In the genomic region with DNA sequence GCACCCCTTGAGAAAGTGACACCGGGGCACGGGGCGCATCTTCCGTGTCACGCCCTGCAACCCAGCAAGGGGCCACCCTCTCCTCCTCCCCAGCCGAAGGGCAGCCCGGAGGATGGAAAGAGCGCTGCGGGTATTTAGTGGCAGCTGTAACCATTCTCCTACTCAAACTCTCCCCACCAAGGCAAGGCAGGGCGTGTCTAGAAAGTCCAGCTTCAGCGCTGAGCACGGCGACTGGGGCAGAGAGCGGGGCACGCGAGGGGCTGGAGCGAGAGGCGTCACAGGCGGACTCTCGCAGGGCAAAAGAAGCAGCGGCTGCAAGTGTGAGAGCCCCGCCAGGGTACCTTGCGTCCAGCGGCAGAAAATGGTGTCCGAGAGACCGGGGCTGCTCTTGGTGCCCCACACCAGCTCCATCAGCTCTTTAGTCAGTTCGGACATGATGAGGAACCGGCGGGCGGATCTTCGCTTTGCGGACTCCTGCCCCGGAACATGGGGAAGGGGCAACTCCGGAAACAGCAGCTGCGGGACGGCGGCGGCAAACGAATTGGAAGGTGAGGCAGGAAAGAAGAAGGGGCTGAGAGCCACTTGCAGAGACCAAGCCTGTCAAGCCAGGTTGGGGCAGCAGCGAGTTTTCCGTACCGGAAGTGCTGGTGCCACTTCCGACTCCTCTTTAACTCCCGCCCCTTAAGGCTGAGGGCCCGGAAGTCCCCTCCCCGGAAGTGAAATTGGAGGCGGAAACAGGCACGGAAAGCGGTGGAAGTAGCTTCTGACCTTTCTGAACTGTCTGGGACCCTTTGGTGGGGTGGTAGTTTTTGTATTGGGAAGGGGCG, we compare ENCODE assay signal across 1 cellular context.
TF ChIP-seq lines count a peak whose summit lies in the region.

A gene (minus strand): TSS at position 643 of the 827 bp plus-strand sequence. CDS start 208 bp downstream, at position 435.

TF ChIP-seq in GM12878, 131 proteins besides CTCF, POLR2A, EP300 and RAD21 (continued from another document and continues in another):
- TF ChIP-seq, protein P1, sequence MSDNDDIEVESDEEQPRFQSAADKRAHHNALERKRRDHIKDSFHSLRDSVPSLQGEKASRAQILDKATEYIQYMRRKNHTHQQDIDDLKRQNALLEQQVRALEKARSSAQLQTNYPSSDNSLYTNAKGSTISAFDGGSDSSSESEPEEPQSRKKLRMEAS (IDR thresholded peaks at IDR 0.05; ENCODE audit: low read depth, low read length), result 0 out of 2 replicates have a peak, but pooled peaks have one; percentile 28
- TF ChIP-seq SIX5 (IDR thresholded peaks at IDR 0.05; ENCODE audit: low read depth, low read length, severe bottlenecking), result no peak
- no peak for TF ChIP-seq NR2C2 (IDR thresholded peaks at IDR 0.05; ENCODE audit: borderline replicate concordance, control insufficient read depth, insufficient read length, low read depth)
- TF ChIP-seq FOS (IDR thresholded peaks at IDR 0.05; ENCODE audit: borderline replicate concordance, extremely low read depth, insufficient read length), result no peak
- peak; percentile 35; the same call in 1 of the 2 replicates for TF ChIP-seq TAF1 (IDR thresholded peaks at IDR 0.05; ENCODE audit: borderline replicate concordance, low read depth, low read length)
- TF ChIP-seq CBX5 (IDR thresholded peaks at IDR 0.05; ENCODE audit: low read depth), result 0 out of 2 replicates have a peak, but pooled peaks have one; percentile 66
- TF ChIP-seq CHD2 (IDR thresholded peaks at IDR 0.05; ENCODE audit: borderline replicate concordance, low read depth, low read length), result 0 out of 2 replicates have a peak, but pooled peaks have one; percentile 36
- no peak; the same call in 1 of the 2 replicates for TF ChIP-seq EED (IDR thresholded peaks at IDR 0.05; ENCODE audit: low read depth)
- TF ChIP-seq MTA2 (IDR thresholded peaks at IDR 0.05; ENCODE audit: low read depth), result 0 out of 2 replicates have a peak, but pooled peaks have one; percentile 36
- 0 out of 2 replicates have a peak, but pooled peaks have one; percentile 13 for TF ChIP-seq ZNF384 (IDR thresholded peaks at IDR 0.05; ENCODE audit: borderline replicate concordance, low read depth, low read length)
- TF ChIP-seq SMAD5 (IDR thresholded peaks at IDR 0.05; ENCODE audit: low read depth), result no peak
- TF ChIP-seq RFX5 (IDR thresholded peaks at IDR 0.05; ENCODE audit: low read depth, low read length), result peak; percentile 8; the same call in 1 of the 2 replicates
- TF ChIP-seq ETV6 (conservative IDR thresholded peaks at IDR 0.05 in 1 of 2, IDR thresholded peaks at IDR 0.05 in 1 of 2; ENCODE audit: borderline replicate concordance in 1 of 2, low read depth in 1 of 2), result peak in 1 of 2 experiments; percentile 99; a peak in 3 of 4 replicates
- TF ChIP-seq, protein P2, sequence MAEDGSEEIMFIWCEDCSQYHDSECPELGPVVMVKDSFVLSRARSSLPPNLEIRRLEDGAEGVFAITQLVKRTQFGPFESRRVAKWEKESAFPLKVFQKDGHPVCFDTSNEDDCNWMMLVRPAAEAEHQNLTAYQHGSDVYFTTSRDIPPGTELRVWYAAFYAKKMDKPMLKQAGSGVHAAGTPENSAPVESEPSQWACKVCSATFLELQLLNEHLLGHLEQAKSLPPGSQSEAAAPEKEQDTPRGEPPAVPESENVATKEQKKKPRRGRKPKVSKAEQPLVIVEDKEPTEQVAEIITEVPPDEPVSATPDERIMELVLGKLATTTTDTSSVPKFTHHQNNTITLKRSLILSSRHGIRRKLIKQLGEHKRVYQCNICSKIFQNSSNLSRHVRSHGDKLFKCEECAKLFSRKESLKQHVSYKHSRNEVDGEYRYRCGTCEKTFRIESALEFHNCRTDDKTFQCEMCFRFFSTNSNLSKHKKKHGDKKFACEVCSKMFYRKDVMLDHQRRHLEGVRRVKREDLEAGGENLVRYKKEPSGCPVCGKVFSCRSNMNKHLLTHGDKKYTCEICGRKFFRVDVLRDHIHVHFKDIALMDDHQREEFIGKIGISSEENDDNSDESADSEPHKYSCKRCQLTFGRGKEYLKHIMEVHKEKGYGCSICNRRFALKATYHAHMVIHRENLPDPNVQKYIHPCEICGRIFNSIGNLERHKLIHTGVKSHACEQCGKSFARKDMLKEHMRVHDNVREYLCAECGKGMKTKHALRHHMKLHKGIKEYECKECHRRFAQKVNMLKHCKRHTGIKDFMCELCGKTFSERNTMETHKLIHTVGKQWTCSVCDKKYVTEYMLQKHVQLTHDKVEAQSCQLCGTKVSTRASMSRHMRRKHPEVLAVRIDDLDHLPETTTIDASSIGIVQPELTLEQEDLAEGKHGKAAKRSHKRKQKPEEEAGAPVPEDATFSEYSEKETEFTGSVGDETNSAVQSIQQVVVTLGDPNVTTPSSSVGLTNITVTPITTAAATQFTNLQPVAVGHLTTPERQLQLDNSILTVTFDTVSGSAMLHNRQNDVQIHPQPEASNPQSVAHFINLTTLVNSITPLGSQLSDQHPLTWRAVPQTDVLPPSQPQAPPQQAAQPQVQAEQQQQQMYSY (CRISPR knock-in tag; IDR thresholded peaks at IDR 0.05), result no peak
- TF ChIP-seq ATF7 (IDR thresholded peaks at IDR 0.05; ENCODE audit: low read depth), result peak; percentile 79
- TF ChIP-seq, protein P3, sequence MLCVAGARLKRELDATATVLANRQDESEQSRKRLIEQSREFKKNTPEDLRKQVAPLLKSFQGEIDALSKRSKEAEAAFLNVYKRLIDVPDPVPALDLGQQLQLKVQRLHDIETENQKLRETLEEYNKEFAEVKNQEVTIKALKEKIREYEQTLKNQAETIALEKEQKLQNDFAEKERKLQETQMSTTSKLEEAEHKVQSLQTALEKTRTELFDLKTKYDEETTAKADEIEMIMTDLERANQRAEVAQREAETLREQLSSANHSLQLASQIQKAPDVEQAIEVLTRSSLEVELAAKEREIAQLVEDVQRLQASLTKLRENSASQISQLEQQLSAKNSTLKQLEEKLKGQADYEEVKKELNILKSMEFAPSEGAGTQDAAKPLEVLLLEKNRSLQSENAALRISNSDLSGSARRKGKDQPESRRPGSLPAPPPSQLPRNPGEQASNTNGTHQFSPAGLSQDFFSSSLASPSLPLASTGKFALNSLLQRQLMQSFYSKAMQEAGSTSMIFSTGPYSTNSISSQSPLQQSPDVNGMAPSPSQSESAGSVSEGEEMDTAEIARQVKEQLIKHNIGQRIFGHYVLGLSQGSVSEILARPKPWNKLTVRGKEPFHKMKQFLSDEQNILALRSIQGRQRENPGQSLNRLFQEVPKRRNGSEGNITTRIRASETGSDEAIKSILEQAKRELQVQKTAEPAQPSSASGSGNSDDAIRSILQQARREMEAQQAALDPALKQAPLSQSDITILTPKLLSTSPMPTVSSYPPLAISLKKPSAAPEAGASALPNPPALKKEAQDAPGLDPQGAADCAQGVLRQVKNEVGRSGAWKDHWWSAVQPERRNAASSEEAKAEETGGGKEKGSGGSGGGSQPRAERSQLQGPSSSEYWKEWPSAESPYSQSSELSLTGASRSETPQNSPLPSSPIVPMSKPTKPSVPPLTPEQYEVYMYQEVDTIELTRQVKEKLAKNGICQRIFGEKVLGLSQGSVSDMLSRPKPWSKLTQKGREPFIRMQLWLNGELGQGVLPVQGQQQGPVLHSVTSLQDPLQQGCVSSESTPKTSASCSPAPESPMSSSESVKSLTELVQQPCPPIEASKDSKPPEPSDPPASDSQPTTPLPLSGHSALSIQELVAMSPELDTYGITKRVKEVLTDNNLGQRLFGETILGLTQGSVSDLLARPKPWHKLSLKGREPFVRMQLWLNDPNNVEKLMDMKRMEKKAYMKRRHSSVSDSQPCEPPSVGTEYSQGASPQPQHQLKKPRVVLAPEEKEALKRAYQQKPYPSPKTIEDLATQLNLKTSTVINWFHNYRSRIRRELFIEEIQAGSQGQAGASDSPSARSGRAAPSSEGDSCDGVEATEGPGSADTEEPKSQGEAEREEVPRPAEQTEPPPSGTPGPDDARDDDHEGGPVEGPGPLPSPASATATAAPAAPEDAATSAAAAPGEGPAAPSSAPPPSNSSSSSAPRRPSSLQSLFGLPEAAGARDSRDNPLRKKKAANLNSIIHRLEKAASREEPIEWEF (IDR thresholded peaks at IDR 0.05; ENCODE audit: insufficient replicate concordance, low read depth, low read length), result no peak
- peak; percentile 7; the same call in 1 of the 2 replicates for TF ChIP-seq HCFC1 (IDR thresholded peaks at IDR 0.05; ENCODE audit: low read length)
- TF ChIP-seq, protein P4, sequence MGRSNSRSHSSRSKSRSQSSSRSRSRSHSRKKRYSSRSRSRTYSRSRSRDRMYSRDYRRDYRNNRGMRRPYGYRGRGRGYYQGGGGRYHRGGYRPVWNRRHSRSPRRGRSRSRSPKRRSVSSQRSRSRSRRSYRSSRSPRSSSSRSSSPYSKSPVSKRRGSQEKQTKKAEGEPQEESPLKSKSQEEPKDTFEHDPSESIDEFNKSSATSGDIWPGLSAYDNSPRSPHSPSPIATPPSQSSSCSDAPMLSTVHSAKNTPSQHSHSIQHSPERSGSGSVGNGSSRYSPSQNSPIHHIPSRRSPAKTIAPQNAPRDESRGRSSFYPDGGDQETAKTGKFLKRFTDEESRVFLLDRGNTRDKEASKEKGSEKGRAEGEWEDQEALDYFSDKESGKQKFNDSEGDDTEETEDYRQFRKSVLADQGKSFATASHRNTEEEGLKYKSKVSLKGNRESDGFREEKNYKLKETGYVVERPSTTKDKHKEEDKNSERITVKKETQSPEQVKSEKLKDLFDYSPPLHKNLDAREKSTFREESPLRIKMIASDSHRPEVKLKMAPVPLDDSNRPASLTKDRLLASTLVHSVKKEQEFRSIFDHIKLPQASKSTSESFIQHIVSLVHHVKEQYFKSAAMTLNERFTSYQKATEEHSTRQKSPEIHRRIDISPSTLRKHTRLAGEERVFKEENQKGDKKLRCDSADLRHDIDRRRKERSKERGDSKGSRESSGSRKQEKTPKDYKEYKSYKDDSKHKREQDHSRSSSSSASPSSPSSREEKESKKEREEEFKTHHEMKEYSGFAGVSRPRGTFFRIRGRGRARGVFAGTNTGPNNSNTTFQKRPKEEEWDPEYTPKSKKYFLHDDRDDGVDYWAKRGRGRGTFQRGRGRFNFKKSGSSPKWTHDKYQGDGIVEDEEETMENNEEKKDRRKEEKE (IDR thresholded peaks at IDR 0.05), result no peak
- no peak for TF ChIP-seq SUPT20H (IDR thresholded peaks at IDR 0.05; ENCODE audit: borderline replicate concordance, control insufficient read depth, low read depth, low read length)
- TF ChIP-seq NFYA (IDR thresholded peaks at IDR 0.05; ENCODE audit: borderline replicate concordance, low read depth, low read length), result no peak
- TF ChIP-seq, protein P5, sequence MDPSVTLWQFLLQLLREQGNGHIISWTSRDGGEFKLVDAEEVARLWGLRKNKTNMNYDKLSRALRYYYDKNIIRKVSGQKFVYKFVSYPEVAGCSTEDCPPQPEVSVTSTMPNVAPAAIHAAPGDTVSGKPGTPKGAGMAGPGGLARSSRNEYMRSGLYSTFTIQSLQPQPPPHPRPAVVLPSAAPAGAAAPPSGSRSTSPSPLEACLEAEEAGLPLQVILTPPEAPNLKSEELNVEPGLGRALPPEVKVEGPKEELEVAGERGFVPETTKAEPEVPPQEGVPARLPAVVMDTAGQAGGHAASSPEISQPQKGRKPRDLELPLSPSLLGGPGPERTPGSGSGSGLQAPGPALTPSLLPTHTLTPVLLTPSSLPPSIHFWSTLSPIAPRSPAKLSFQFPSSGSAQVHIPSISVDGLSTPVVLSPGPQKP (IDR thresholded peaks at IDR 0.05; ENCODE audit: low read depth, low read length), result peak; percentile 85
- TF ChIP-seq NR2C1 (IDR thresholded peaks at IDR 0.05), result peak; percentile 72
- peak; percentile 96 for TF ChIP-seq GABPA (IDR thresholded peaks at IDR 0.05; ENCODE audit: low read depth)
- TF ChIP-seq, protein P6, sequence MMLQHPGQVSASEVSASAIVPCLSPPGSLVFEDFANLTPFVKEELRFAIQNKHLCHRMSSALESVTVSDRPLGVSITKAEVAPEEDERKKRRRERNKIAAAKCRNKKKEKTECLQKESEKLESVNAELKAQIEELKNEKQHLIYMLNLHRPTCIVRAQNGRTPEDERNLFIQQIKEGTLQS (IDR thresholded peaks at IDR 0.05; ENCODE audit: borderline replicate concordance, extremely low read depth, low read depth, low read length), result no peak
- TF ChIP-seq, protein P7, sequence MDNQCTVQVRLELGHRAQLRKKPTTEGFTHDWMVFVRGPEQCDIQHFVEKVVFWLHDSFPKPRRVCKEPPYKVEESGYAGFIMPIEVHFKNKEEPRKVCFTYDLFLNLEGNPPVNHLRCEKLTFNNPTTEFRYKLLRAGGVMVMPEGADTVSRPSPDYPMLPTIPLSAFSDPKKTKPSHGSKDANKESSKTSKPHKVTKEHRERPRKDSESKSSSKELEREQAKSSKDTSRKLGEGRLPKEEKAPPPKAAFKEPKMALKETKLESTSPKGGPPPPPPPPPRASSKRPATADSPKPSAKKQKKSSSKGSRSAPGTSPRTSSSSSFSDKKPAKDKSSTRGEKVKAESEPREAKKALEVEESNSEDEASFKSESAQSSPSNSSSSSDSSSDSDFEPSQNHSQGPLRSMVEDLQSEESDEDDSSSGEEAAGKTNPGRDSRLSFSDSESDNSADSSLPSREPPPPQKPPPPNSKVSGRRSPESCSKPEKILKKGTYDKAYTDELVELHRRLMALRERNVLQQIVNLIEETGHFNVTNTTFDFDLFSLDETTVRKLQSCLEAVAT (IDR thresholded peaks at IDR 0.05), result no peak
- TF ChIP-seq SIN3A (IDR thresholded peaks at IDR 0.05; ENCODE audit: low read depth, low read length), result peak; percentile 67; the same call in 1 of the 2 replicates
- TF ChIP-seq MYC (IDR thresholded peaks at IDR 0.05; ENCODE audit: insufficient read depth, insufficient read length, insufficient replicate concordance, low read length, severe bottlenecking), result peak; percentile 12
- peak; percentile 24 for TF ChIP-seq KLF5 (IDR thresholded peaks at IDR 0.05; ENCODE audit: partially characterized antibody)
- TF ChIP-seq SPI1 (IDR thresholded peaks at IDR 0.05; ENCODE audit: borderline replicate concordance, insufficient read depth, low read depth, low read length), result peak; percentile 44; the same call in 1 of the 2 replicates
- TF ChIP-seq, protein P8, sequence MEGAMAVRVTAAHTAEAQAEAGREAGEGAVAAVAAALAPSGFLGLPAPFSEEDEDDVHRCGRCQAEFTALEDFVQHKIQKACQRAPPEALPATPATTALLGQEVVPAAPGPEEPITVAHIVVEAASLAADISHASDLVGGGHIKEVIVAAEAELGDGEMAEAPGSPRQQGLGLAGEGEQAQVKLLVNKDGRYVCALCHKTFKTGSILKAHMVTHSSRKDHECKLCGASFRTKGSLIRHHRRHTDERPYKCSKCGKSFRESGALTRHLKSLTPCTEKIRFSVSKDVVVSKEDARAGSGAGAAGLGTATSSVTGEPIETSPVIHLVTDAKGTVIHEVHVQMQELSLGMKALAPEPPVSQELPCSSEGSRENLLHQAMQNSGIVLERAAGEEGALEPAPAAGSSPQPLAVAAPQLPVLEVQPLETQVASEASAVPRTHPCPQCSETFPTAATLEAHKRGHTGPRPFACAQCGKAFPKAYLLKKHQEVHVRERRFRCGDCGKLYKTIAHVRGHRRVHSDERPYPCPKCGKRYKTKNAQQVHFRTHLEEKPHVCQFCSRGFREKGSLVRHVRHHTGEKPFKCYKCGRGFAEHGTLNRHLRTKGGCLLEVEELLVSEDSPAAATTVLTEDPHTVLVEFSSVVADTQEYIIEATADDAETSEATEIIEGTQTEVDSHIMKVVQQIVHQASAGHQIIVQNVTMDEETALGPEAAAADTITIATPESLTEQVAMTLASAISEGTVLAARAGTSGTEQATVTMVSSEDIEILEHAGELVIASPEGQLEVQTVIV (IDR thresholded peaks at IDR 0.05; ENCODE audit: borderline replicate concordance, partially characterized antibody), result peak; percentile 73
- peak; percentile 81; the same call in 1 of the 2 replicates for TF ChIP-seq POLR2AphosphoS5 (IDR thresholded peaks at IDR 0.05; ENCODE audit: low read length)
